ENCODE assay signal across 24 cellular contexts in the genomic region with DNA sequence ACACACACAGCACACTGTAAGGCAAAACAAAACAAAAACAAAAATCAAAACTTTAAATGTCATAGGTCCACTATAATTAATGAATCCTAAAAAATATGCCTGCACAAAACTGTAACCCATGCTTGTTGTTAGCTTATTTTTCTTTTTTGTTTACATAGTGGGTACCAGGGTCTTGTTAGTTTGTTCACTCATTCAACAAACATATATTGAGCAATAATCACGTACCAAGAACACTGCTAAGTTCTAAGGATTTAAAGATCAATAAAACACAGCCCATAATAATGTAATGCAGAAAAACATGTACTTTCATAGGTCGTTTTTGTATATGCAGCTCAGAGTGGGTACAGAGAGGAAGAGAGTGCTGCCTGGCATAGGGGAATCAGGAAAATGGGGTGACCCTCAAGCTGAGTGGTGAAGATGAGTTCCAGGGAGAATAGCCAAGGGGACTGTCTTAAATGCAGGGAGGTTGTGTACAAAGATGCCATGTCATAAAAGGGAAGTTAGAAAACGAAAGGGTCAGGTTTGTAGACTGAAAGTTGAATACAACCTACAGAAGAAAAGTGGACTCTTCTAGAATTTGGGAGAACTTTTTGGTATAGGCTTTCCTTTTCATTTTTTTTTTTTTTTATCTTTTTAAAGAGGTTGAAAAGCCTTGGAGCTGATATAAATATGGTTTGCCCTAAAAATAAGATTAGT.
"Had no signal": no experiment of that assay in that cellular context is flagged by ENCODE, and none has a peak within 500 bp of the region (broad histone marks: within the 10 kb centered on the region; RNA-seq: fewer than 3 reads in every experiment).

No MANE protein-coding gene starts in this region.

- H3K27me3 ChIP-seq: foreskin keratinocyte, hepatocyte, neural progenitor cell, ovary, right atrium auricular region, tibial artery, upper lobe of left lung, uterus had no signal

- H3K4me1 ChIP-seq: foreskin keratinocyte, neural progenitor cell, right atrium auricular region, upper lobe of left lung, uterus had no signal

- H3K4me3 ChIP-seq: hepatocyte, lung, neural progenitor cell, ovary, right atrium auricular region, tibial artery, upper lobe of left lung, uterus had no signal

- H3K36me3 ChIP-seq: neural progenitor cell, ovary, right atrium auricular region, tibial artery, upper lobe of left lung, uterus had no signal

- H3K9me3 ChIP-seq: ovary, right atrium auricular region, tibial artery, upper lobe of left lung, uterus had no signal

- DNase-seq: effector CD4-positive, alpha-beta T cell; endodermal cell; erythroblast; foreskin keratinocyte; head of caudate nucleus; kidney; left cardiac atrium; left ventricle myocardium superior; mesenchymal stem cell; midbrain; nucleus accumbens; ovary; small intestine; stimulated activated CD4-positive, alpha-beta T cell treated with anti-CD3 and anti-CD28 coated beads, Interleukin-12 subunit alpha, Interleukin-12 subunit beta, amount 100 ng/mL, for 4 hours; stimulated activated naive CD8-positive, alpha-beta T cell treated with anti-CD3 and anti-CD28 coated beads, Interleukin-15, Interleukin-2, amounts not matched to agents 100 U/mL and 50 U/mL, for 24 hours; tibial artery; upper lobe of left lung; uterus had no signal

- H3K27ac Mint-ChIP-seq: endodermal cell; natural killer cell treated with Interleukin-12 subunit alpha and Interleukin-12 subunit beta and Interleukin-15 and Interleukin-18, amount 100 ng/mL, for 72 hours; neural progenitor cell; stimulated activated effector memory CD8-positive, alpha-beta T cell treated with anti-CD3 and anti-CD28 coated beads, Interleukin-12 subunit alpha, Interleukin-12 subunit beta, amount 100 ng/mL, for 72 hours had no signal

- H3K36me3 Mint-ChIP-seq: natural killer cell treated with Interleukin-12 subunit alpha and Interleukin-12 subunit beta and Interleukin-15 and Interleukin-18, amount 100 ng/mL, for 72 hours; neural progenitor cell; stimulated activated effector memory CD8-positive, alpha-beta T cell treated with anti-CD3 and anti-CD28 coated beads, Interleukin-12 subunit alpha, Interleukin-12 subunit beta, amount 100 ng/mL, for 72 hours had no signal

- H3K4me3 Mint-ChIP-seq: endodermal cell; natural killer cell treated with Interleukin-12 subunit alpha and Interleukin-12 subunit beta and Interleukin-15 and Interleukin-18, amount 100 ng/mL, for 72 hours; neural progenitor cell; stimulated activated effector memory CD8-positive, alpha-beta T cell treated with anti-CD3 and anti-CD28 coated beads, Interleukin-12 subunit alpha, Interleukin-12 subunit beta, amount 100 ng/mL, for 72 hours had no signal

- H3K4me1 Mint-ChIP-seq: endodermal cell; neural progenitor cell; stimulated activated effector memory CD8-positive, alpha-beta T cell treated with anti-CD3 and anti-CD28 coated beads, Interleukin-12 subunit alpha, Interleukin-12 subunit beta, amount 100 ng/mL, for 72 hours had no signal

- H3K27ac ChIP-seq: foreskin keratinocyte, hepatocyte, neural progenitor cell, ovary, right atrium auricular region, tibial artery, upper lobe of left lung, uterus had no signal

- ATAC-seq: foreskin keratinocyte; left cardiac atrium; left ventricle myocardium superior; natural killer cell treated with Interleukin-12 subunit alpha and Interleukin-12 subunit beta and Interleukin-15 and Interleukin-18, amount 100 ng/mL, for 72 hours; stimulated activated effector memory CD8-positive, alpha-beta T cell treated with anti-CD3 and anti-CD28 coated beads, Interleukin-12 subunit alpha, Interleukin-12 subunit beta, amount 100 ng/mL, for 72 hours; stimulated activated naive CD8-positive, alpha-beta T cell treated with anti-CD3 and anti-CD28 coated beads, Interleukin-15, Interleukin-2, amounts not matched to agents 100 U/mL and 50 U/mL, for 24 hours had no signal

- H3K27me3 Mint-ChIP-seq: natural killer cell treated with Interleukin-12 subunit alpha and Interleukin-12 subunit beta and Interleukin-15 and Interleukin-18, amount 100 ng/mL, for 72 hours had no signal

- H3K9me3 Mint-ChIP-seq: endodermal cell, neural progenitor cell had no signal
